ENCODE assay signal across 8 cellular contexts in the genomic region with DNA sequence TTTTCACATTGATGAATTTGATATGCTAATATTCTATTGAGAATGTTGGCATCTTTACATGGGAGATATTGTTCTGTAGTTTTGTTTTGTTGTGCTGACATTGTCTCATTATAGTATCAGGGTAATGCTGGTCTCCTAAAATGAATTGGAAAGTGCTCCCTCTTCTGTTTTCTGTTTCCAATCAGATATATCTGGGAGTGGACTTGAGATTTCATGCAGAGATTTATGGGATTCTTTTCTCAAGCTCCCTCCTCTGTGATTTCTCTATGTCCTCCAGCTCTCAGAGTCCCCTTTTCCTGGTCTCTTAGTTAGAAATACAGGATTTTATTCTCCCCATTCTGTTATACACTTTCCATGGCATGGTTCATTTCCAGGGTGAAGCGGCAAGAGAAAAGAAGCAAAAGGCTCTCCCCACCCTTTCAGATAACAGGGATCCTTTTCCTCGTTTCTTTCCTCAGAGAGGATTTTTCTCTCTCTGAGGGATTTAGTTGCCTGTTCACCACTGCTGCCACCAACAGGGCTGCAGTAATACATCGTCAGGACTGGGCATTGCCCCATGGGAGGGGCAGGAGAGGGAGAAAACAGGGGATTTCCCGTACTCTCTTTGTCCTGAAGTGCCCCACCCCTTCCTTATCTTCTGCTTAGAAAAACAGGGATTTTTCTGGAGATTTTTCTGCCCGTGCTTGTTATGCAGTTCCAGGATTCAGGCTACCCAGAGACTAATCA.
DNase-seq lines count a peak whose midpoint lies in the region; TF ChIP-seq lines count a peak whose summit lies in the region.

No MANE protein-coding gene starts in this region.

- POLR2A ChIA-PET in HEK293 (lab: Yijun Ruan, JAX): no interaction called here

- H3K4me1 ChIP-seq in HEK293 (ENCODE audit: control insufficient read depth, insufficient read depth, low read length): peaks cover 2% of the 10 kb centered on the region; the same call in 1 of the 2 replicates

- DNase-seq in amniotic epithelial cell (ENCODE audit: low read depth) (peak; percentile 55), hippocampal formation (lab: John Stamatoyannopoulos, UW) (peak; percentile 29 to 65), retinal pigment epithelial cell (ENCODE audit: low read depth) (peak; percentile 59), Kasumi-1 (lab: John Stamatoyannopoulos, UW) (no peak), AML-193 (lab: John Stamatoyannopoulos, UW) (no peak), 8988T (no peak)
- no peak for DNase-seq in stimulated activated naive CD4-positive, alpha-beta T cell treated with Interleukin-2 at 50 U/mL for 16 hours (lab: John Stamatoyannopoulos, UW)

- CTCF ChIA-PET in HEK293 (lab: Yijun Ruan, JAX): interaction anchor here (1.3 kb wide), 1 partner anchor 9 kb away, joined by 4 read pairs; no protein-coding TSS in a partner anchor

- H3K4me3 ChIP-seq in HEK293 (ENCODE audit: low read depth, low read length): no peak overlapping the region
- H3K4me3 ChIP-seq in retinal pigment epithelial cell (ENCODE audit: low read length): peak overlapping the region; percentile 15

- no peaks in the 10 kb centered on the region for H3K9me3 ChIP-seq in HEK293 (ENCODE audit: control insufficient read depth, insufficient read depth, low read depth, low read length)

- TF ChIP-seq CTCF in HEK293 (tag by site-specific recombination; IDR thresholded peaks at IDR 0.05) (no peak), retinal pigment epithelial cell (conservative IDR thresholded peaks at IDR 0.05; ENCODE audit: low read depth, low read length) (peak; percentile 65)

- no peak overlapping the region for H3K27ac ChIP-seq in HEK293 (ENCODE audit: extremely low read depth, low read depth, low read length)

- H3K36me3 ChIP-seq in HEK293 (ENCODE audit: control insufficient read depth in 2 of 2, insufficient read depth in 1 of 2, low read length in 2 of 2): no peaks in the 10 kb centered on the region

TF ChIP-seq in HEK293, 187 proteins besides CTCF, POLR2A, EP300 and RAD21:
- TF ChIP-seq ZBTB20 (tag by site-specific recombination; IDR thresholded peaks at IDR 0.05) (peak; percentile 22; the same call in 1 of the 2 replicates), ZNF560 (tag by site-specific recombination; IDR thresholded peaks at IDR 0.05; ENCODE audit: borderline replicate concordance) (no peak), KLF9 (tag by site-specific recombination; IDR thresholded peaks at IDR 0.05; ENCODE audit: low read depth) (peak; percentile 62; the same call in 1 of the 2 replicates), IKZF3 (tag by site-specific recombination; IDR thresholded peaks at IDR 0.05) (peak; percentile 63; the same call in 1 of the 2 replicates), ZSCAN30 (tag by site-specific recombination; IDR thresholded peaks at IDR 0.05) (peak; percentile 32; the same call in 1 of the 2 replicates), ZNF366 (tag by site-specific recombination; conservative IDR thresholded peaks at IDR 0.05) (0 out of 2 replicates have a peak, but pooled peaks have one; percentile 24), ZNF169 (tag by site-specific recombination; IDR thresholded peaks at IDR 0.05) (no peak), PRDM1 (tag by site-specific recombination; IDR thresholded peaks at IDR 0.05) (peak; percentile 79), ZNF561 (tag by site-specific recombination; IDR thresholded peaks at IDR 0.05; ENCODE audit: borderline replicate concordance) (peak; percentile 37; the same call in 1 of the 2 replicates), TRIM28 (IDR thresholded peaks at IDR 0.05; ENCODE audit: borderline replicate concordance, low read length) (peak; percentile 63; the same call in 1 of the 2 replicates), ZNF221 (tag by site-specific recombination; IDR thresholded peaks at IDR 0.05; ENCODE audit: borderline replicate concordance) (no peak), KLF10 (tag by site-specific recombination; IDR thresholded peaks at IDR 0.05) (peak; percentile 37; the same call in 1 of the 2 replicates), ZNF248 (tag by site-specific recombination; IDR thresholded peaks at IDR 0.05) (no peak), MZF1 (tag by site-specific recombination; IDR thresholded peaks at IDR 0.05; ENCODE audit: borderline replicate concordance) (peak; percentile 90), GFI1B (tag by site-specific recombination; IDR thresholded peaks at IDR 0.05) (peak; percentile 50; the same call in 1 of the 2 replicates), ZNF311 (tag by site-specific recombination; IDR thresholded peaks at IDR 0.05; ENCODE audit: borderline replicate concordance) (no peak), ZNF843 (tag by site-specific recombination; IDR thresholded peaks at IDR 0.05) (no peak), ZBTB17 (tag by site-specific recombination; IDR thresholded peaks at IDR 0.05) (peak; percentile 69), ZNF660 (tag by site-specific recombination; IDR thresholded peaks at IDR 0.05) (0 out of 2 replicates have a peak, but pooled peaks have one; percentile 19), KLF1 (tag by site-specific recombination; IDR thresholded peaks at IDR 0.05) (peak; percentile 62; the same call in 1 of the 2 replicates), ZNF596 (tag by site-specific recombination; IDR thresholded peaks at IDR 0.05) (no peak; the same call in 1 of the 2 replicates)
- TF ChIP-seq, protein P1, sequence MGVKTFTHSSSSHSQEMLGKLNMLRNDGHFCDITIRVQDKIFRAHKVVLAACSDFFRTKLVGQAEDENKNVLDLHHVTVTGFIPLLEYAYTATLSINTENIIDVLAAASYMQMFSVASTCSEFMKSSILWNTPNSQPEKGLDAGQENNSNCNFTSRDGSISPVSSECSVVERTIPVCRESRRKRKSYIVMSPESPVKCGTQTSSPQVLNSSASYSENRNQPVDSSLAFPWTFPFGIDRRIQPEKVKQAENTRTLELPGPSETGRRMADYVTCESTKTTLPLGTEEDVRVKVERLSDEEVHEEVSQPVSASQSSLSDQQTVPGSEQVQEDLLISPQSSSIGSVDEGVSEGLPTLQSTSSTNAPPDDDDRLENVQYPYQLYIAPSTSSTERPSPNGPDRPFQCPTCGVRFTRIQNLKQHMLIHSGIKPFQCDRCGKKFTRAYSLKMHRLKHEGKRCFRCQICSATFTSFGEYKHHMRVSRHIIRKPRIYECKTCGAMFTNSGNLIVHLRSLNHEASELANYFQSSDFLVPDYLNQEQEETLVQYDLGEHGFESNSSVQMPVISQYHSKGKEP (tag by site-specific recombination; IDR thresholded peaks at IDR 0.05): no peak
- TF ChIP-seq, protein P2, sequence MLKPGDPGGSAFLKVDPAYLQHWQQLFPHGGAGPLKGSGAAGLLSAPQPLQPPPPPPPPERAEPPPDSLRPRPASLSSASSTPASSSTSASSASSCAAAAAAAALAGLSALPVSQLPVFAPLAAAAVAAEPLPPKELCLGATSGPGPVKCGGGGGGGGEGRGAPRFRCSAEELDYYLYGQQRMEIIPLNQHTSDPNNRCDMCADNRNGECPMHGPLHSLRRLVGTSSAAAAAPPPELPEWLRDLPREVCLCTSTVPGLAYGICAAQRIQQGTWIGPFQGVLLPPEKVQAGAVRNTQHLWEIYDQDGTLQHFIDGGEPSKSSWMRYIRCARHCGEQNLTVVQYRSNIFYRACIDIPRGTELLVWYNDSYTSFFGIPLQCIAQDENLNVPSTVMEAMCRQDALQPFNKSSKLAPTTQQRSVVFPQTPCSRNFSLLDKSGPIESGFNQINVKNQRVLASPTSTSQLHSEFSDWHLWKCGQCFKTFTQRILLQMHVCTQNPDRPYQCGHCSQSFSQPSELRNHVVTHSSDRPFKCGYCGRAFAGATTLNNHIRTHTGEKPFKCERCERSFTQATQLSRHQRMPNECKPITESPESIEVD (tag by site-specific recombination; IDR thresholded peaks at IDR 0.05): peak; percentile 32
TF ChIP-seq in HEK293: peak in this region for 15.

Comparison
In these comparisons a context has a peak if more than half of its experiments do, and no peak if none do; other contexts are left out.
1. DNase-seq: peak in amniotic epithelial cell (single experiment), hippocampal formation (2 of 2) and retinal pigment epithelial cell (single experiment); none in Kasumi-1 (0 of 2), AML-193 (0 of 2), 8988T (single experiment) and stimulated activated naive CD4-positive, alpha-beta T cell treated with Interleukin-2 at 50 U/mL for 16 hours (single experiment).